1 cellular context compared by ENCODE assay signal in the genomic region with DNA sequence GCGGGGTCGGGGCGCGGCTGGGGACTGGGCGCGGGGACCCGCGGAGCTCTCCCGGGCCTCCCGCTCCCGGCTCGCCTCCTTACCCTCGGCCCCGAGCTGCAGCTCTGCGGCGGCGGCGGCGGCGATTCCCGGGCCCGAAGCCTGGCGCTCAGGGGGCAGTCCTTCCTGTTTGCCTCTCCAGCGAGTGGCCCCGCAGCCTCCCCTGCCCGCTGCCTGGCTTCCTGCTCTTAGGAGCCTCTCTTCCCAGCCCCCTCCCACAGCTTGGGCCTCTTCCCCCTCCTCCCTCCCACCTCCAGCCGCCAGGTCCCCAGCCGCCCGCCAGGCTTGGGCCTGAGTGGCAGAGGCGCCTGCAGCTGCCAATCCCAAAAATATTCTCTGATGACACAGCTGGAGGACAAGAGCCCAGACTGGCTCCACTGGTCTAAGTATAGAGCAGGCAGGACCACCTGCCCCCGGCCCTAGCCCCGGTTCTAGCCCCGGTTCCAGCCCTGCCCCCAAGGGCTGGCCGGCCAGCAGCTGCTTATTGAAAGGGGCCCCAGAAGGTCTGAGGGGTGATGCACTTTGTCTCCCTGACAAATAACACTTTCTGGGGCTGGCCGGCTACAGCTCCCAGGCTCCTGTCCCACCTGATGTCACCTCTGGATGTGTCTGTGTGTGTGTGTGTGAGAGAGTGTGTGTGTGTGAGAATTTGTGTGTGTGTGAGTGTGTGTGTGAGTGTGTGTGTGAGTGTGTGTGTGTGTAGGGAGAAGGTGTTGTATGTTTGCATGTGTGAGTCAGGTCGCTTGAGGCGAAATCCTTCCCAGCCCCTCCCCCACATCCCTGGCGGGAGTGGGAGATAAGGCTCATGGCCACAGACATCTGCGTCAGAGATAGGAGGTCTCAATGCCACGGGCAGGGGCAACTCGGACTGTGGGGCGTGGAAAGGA.
A peak's percentile ranks its signal among the peaks of the same experiment; 100 is the strongest.
TF ChIP-seq lines count a peak whose summit lies in the region.

A gene (minus strand): TSS at position 229 of the 926 bp plus-strand sequence. CDS start 307 bp downstream, outside the sequence.

TF ChIP-seq in K562, 482 proteins besides CTCF, POLR2A, EP300 and RAD21 (continued from another document and continues in another):
- TF ChIP-seq, protein P1, sequence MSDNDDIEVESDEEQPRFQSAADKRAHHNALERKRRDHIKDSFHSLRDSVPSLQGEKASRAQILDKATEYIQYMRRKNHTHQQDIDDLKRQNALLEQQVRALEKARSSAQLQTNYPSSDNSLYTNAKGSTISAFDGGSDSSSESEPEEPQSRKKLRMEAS (CRISPR knock-in tag; IDR thresholded peaks at IDR 0.05) = peak; percentile 66
- no peak for TF ChIP-seq MAFG (tag; conservative IDR thresholded peaks at IDR 0.05)
- no peak for TF ChIP-seq DNMT1 (IDR thresholded peaks at IDR 0.05)
- peak; percentile 66 for TF ChIP-seq CCNT2 (IDR thresholded peaks at IDR 0.05; ENCODE audit: borderline replicate concordance, extremely low read depth, insufficient read length, low read depth, low read length)
- TF ChIP-seq PHB2 (IDR thresholded peaks at IDR 0.05; ENCODE audit: low read depth) = 0 out of 2 replicates have a peak, but pooled peaks have one; percentile 14
- TF ChIP-seq ARID1B (IDR thresholded peaks at IDR 0.05) = peak; percentile 96
- TF ChIP-seq, protein P2, sequence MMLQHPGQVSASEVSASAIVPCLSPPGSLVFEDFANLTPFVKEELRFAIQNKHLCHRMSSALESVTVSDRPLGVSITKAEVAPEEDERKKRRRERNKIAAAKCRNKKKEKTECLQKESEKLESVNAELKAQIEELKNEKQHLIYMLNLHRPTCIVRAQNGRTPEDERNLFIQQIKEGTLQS (IDR thresholded peaks at IDR 0.05) = no peak; the same call in 1 of the 2 replicates
- TF ChIP-seq, protein P2 (CRISPR knock-in tag; conservative IDR thresholded peaks at IDR 0.05) = no peak
- TF ChIP-seq, protein P3, sequence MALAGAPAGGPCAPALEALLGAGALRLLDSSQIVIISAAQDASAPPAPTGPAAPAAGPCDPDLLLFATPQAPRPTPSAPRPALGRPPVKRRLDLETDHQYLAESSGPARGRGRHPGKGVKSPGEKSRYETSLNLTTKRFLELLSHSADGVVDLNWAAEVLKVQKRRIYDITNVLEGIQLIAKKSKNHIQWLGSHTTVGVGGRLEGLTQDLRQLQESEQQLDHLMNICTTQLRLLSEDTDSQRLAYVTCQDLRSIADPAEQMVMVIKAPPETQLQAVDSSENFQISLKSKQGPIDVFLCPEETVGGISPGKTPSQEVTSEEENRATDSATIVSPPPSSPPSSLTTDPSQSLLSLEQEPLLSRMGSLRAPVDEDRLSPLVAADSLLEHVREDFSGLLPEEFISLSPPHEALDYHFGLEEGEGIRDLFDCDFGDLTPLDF (CRISPR knock-in tag; IDR thresholded peaks at IDR 0.05) = no peak
- TF ChIP-seq, protein P4, sequence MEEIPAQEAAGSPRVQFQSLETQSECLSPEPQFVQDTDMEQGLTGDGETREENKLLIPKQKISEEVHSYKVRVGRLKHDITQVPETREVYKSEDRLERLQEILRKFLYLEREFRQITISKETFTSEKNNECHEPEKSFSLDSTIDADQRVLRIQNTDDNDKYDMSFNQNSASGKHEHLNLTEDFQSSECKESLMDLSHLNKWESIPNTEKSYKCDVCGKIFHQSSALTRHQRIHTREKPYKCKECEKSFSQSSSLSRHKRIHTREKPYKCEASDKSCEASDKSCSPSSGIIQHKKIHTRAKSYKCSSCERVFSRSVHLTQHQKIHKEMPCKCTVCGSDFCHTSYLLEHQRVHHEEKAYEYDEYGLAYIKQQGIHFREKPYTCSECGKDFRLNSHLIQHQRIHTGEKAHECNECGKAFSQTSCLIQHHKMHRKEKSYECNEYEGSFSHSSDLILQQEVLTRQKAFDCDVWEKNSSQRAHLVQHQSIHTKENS (CRISPR knock-in tag; IDR thresholded peaks at IDR 0.05) = no peak
- TF ChIP-seq, protein P5, sequence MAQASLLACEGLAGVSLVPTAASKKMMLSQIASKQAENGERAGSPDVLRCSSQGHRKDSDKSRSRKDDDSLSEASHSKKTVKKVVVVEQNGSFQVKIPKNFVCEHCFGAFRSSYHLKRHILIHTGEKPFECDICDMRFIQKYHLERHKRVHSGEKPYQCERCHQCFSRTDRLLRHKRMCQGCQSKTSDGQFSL (CRISPR knock-in tag; IDR thresholded peaks at IDR 0.05) = 0 out of 2 replicates have a peak, but pooled peaks have one; percentile 8
- TF ChIP-seq, protein P5 (tag; IDR thresholded peaks at IDR 0.05) = no peak
- TF ChIP-seq, protein P6, sequence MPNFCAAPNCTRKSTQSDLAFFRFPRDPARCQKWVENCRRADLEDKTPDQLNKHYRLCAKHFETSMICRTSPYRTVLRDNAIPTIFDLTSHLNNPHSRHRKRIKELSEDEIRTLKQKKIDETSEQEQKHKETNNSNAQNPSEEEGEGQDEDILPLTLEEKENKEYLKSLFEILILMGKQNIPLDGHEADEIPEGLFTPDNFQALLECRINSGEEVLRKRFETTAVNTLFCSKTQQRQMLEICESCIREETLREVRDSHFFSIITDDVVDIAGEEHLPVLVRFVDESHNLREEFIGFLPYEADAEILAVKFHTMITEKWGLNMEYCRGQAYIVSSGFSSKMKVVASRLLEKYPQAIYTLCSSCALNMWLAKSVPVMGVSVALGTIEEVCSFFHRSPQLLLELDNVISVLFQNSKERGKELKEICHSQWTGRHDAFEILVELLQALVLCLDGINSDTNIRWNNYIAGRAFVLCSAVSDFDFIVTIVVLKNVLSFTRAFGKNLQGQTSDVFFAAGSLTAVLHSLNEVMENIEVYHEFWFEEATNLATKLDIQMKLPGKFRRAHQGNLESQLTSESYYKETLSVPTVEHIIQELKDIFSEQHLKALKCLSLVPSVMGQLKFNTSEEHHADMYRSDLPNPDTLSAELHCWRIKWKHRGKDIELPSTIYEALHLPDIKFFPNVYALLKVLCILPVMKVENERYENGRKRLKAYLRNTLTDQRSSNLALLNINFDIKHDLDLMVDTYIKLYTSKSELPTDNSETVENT (CRISPR knock-in tag; IDR thresholded peaks at IDR 0.05) = no peak
- peak; percentile 96 for TF ChIP-seq RNF2 (IDR thresholded peaks at IDR 0.05)
- TF ChIP-seq ZNF24 (IDR thresholded peaks at IDR 0.05) = 0 out of 2 replicates have a peak, but pooled peaks have one; percentile 17
- TF ChIP-seq, protein P7, sequence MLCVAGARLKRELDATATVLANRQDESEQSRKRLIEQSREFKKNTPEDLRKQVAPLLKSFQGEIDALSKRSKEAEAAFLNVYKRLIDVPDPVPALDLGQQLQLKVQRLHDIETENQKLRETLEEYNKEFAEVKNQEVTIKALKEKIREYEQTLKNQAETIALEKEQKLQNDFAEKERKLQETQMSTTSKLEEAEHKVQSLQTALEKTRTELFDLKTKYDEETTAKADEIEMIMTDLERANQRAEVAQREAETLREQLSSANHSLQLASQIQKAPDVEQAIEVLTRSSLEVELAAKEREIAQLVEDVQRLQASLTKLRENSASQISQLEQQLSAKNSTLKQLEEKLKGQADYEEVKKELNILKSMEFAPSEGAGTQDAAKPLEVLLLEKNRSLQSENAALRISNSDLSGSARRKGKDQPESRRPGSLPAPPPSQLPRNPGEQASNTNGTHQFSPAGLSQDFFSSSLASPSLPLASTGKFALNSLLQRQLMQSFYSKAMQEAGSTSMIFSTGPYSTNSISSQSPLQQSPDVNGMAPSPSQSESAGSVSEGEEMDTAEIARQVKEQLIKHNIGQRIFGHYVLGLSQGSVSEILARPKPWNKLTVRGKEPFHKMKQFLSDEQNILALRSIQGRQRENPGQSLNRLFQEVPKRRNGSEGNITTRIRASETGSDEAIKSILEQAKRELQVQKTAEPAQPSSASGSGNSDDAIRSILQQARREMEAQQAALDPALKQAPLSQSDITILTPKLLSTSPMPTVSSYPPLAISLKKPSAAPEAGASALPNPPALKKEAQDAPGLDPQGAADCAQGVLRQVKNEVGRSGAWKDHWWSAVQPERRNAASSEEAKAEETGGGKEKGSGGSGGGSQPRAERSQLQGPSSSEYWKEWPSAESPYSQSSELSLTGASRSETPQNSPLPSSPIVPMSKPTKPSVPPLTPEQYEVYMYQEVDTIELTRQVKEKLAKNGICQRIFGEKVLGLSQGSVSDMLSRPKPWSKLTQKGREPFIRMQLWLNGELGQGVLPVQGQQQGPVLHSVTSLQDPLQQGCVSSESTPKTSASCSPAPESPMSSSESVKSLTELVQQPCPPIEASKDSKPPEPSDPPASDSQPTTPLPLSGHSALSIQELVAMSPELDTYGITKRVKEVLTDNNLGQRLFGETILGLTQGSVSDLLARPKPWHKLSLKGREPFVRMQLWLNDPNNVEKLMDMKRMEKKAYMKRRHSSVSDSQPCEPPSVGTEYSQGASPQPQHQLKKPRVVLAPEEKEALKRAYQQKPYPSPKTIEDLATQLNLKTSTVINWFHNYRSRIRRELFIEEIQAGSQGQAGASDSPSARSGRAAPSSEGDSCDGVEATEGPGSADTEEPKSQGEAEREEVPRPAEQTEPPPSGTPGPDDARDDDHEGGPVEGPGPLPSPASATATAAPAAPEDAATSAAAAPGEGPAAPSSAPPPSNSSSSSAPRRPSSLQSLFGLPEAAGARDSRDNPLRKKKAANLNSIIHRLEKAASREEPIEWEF (CRISPR knock-in tag; IDR thresholded peaks at IDR 0.05) = no peak
- TF ChIP-seq, protein P8, sequence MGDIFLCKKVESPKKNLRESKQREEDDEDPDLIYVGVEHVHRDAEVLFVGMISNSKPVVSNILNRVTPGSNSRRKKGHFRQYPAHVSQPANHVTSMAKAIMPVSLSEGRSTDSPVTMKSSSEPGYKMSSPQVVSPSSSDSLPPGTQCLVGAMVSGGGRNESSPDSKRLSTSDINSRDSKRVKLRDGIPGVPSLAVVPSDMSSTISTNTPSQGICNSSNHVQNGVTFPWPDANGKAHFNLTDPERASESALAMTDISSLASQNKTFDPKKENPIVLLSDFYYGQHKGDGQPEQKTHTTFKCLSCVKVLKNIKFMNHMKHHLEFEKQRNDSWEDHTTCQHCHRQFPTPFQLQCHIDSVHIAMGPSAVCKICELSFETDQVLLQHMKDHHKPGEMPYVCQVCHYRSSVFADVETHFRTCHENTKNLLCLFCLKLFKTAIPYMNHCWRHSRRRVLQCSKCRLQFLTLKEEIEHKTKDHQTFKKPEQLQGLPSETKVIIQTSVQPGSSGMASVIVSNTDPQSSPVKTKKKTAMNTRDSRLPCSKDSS (IDR thresholded peaks at IDR 0.05; ENCODE audit: low read depth, partially characterized antibody) = no peak
- no peak for TF ChIP-seq ETS2 (tag; IDR thresholded peaks at IDR 0.05; ENCODE audit: borderline replicate concordance, poor library complexity, severe bottlenecking)
- TF ChIP-seq MCM3 (IDR thresholded peaks at IDR 0.05) = peak; percentile 79
- TF ChIP-seq, protein P9, sequence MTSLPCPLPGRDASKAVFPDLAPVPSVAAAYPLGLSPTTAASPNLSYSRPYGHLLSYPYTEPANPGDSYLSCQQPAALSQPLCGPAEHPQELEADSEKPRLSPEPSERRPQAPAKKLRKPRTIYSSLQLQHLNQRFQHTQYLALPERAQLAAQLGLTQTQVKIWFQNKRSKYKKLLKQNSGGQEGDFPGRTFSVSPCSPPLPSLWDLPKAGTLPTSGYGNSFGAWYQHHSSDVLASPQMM (CRISPR knock-in tag; IDR thresholded peaks at IDR 0.05) = no peak
- 0 out of 2 replicates have a peak, but pooled peaks have one; percentile 51 for TF ChIP-seq MEF2D (tag; conservative IDR thresholded peaks at IDR 0.05; ENCODE audit: low read depth)
- TF ChIP-seq RBM15 (IDR thresholded peaks at IDR 0.05; ENCODE audit: insufficient read depth, low read length) = no peak
- TF ChIP-seq NCOR1 (IDR thresholded peaks at IDR 0.05) = peak; percentile 95
- TF ChIP-seq IFI16 (CRISPR knock-in tag; IDR thresholded peaks at IDR 0.05) = no peak
- TF ChIP-seq, protein P10, sequence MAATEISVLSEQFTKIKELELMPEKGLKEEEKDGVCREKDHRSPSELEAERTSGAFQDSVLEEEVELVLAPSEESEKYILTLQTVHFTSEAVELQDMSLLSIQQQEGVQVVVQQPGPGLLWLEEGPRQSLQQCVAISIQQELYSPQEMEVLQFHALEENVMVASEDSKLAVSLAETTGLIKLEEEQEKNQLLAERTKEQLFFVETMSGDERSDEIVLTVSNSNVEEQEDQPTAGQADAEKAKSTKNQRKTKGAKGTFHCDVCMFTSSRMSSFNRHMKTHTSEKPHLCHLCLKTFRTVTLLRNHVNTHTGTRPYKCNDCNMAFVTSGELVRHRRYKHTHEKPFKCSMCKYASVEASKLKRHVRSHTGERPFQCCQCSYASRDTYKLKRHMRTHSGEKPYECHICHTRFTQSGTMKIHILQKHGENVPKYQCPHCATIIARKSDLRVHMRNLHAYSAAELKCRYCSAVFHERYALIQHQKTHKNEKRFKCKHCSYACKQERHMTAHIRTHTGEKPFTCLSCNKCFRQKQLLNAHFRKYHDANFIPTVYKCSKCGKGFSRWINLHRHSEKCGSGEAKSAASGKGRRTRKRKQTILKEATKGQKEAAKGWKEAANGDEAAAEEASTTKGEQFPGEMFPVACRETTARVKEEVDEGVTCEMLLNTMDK (IDR thresholded peaks at IDR 0.05; ENCODE audit: borderline replicate concordance, insufficient read depth, low read depth, low read length, poor library complexity, severe bottlenecking) = no peak
- TF ChIP-seq NFE2 (IDR thresholded peaks at IDR 0.05; ENCODE audit: low read depth) = no peak
- no peak for TF ChIP-seq ZNF507 (tag; conservative IDR thresholded peaks at IDR 0.05)
- TF ChIP-seq, protein P11, sequence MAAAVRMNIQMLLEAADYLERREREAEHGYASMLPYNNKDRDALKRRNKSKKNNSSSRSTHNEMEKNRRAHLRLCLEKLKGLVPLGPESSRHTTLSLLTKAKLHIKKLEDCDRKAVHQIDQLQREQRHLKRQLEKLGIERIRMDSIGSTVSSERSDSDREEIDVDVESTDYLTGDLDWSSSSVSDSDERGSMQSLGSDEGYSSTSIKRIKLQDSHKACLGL (CRISPR knock-in tag; IDR thresholded peaks at IDR 0.05; ENCODE audit: borderline replicate concordance, poor library complexity, severe bottlenecking) = no peak
- no peak for TF ChIP-seq MYBL2 (IDR thresholded peaks at IDR 0.05; ENCODE audit: low read depth)
- no peak for TF ChIP-seq MYBL2 (CRISPR knock-in tag; IDR thresholded peaks at IDR 0.05; ENCODE audit: borderline replicate concordance)
- TF ChIP-seq NR2C1 (IDR thresholded peaks at IDR 0.05) = 0 out of 2 replicates have a peak, but pooled peaks have one; percentile 17
- TF ChIP-seq NR2C1 (tag; IDR thresholded peaks at IDR 0.05) = 0 out of 2 replicates have a peak, but pooled peaks have one; percentile 19
- TF ChIP-seq MTA3 (IDR thresholded peaks at IDR 0.05; ENCODE audit: borderline replicate concordance) = peak; percentile 72
- no peak for TF ChIP-seq ZNF146 (CRISPR knock-in tag; IDR thresholded peaks at IDR 0.05; ENCODE audit: unreplicated experiment)
